ENCODE assay signal across 9 cellular contexts in the genomic region with DNA sequence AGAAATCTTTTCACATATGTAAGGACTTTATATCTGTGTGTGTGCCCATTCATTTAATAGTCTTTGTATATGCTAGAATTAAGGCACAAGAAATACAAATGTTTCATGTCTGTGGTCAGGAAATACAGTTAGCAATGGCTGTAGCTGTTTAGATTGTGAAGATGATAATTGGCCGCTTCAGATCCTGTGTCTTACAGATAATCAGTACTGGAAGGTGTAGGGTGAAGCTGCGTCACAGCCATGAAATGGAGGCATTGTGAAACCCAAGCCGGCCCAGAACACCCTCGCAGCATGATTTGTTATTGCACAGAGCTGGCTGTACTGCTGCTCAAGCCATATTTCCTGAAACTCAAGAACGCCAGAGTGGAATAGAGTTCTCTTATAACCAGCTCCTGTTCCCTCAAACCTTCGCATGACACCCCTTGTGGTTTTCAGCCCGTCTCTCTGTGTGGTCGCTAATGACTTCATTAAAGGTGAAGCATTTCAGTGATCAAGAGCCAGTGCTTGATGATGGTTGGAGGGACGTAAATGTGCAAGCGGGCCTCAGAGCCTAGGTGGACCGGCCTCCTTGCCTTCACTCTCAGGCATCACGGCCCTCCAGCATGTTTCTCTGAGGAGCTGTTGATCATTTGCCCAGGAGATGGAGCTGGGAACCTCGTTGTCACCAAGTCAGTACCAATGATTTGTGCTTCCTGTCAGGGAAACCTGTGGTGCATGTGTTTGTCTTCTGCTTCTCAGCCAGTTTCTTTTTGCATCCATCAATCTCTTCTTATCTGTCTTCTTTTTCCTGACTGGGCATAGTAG.
A peak's percentile ranks its signal among the peaks of the same experiment; 100 is the strongest.
DNase-seq lines count a peak whose midpoint lies in the region; TF ChIP-seq lines count a peak whose summit lies in the region.
"Had no signal": no experiment of that assay in that cellular context is flagged by ENCODE, and none has a peak within 500 bp of the region (broad histone marks: within the 10 kb centered on the region; RNA-seq: fewer than 3 reads in every experiment).

No MANE protein-coding gene starts in this region.

- in situ Hi-C loops in G401 (cut with HindIII; ENCODE audit: low sequenced_read_pairs): no loop called here

- peak overlapping the region; percentile 13 to 75 (median 55) for H3K27ac ChIP-seq in esophagus squamous epithelium
- H3K27ac ChIP-seq: SK-N-MC had no signal

- H3K4me1 ChIP-seq in esophagus squamous epithelium: peaks cover 0 to 39% (median 7%) of the 10 kb centered on the region in 3 donors

- H3K9me3 ChIP-seq in esophagus squamous epithelium (no peaks in the 10 kb centered on the region), MG63 (no peaks in the 10 kb centered on the region)

- H3K27me3 ChIP-seq in esophagus squamous epithelium: no peaks in the 10 kb centered on the region
- no peaks in the 10 kb centered on the region for H3K27me3 ChIP-seq in MG63

- TF ChIP-seq CTCF in esophagus squamous epithelium (IDR thresholded peaks at IDR 0.05): no peak

- peak overlapping the region in 1 of 4 donors; percentile 26 for H3K4me3 ChIP-seq in esophagus squamous epithelium
- no peak overlapping the region for H3K4me3 ChIP-seq in MG63
- H3K4me3 ChIP-seq: SK-N-MC had no signal

- WGBS in esophagus squamous epithelium, 2 donors: 58 to 75% methylated on average over 13 of the region's 13 CpGs

- intact Hi-C loops in esophagus squamous epithelium (cut with DNase I): loop anchor here (10.0 kb wide), 1 partner anchor 138 kb away; the partner anchor contains the start of gene IQGAP2

- DNase-seq in activated CD4-positive, alpha-beta T cell treated with anti-CD3 and anti-CD28 coated beads, Interleukin-2, amount 50 U/mL, for 48 hours: peak; percentile 63 to 73
- no peak for DNase-seq in esophagus squamous epithelium (lab: John Stamatoyannopoulos, UW)
- DNase-seq in stimulated activated CD4-positive, alpha-beta T cell treated with anti-CD3 and anti-CD28 coated beads, TNF-alpha, amount 100 ng/mL, for 1 hour (ENCODE audit: low read depth in 3 of 3, low spot score in 1 of 3): peak; percentile 21 to 38 (median 22)
- DNase-seq in G401 (ENCODE audit: low spot score): no peak
- DNase-seq in HuH-7 (ENCODE audit: low spot score): no peak
- DNase-seq in NCI-H774 (lab: John Stamatoyannopoulos, UW): no peak
- no peak for DNase-seq in MG63

- H3K36me3 ChIP-seq in esophagus squamous epithelium (no peaks in the 10 kb centered on the region), MG63 (no peaks in the 10 kb centered on the region)

- TF ChIP-seq POLR2A in GM19193 (IDR thresholded peaks at IDR 0.05; ENCODE audit: extremely low read depth, insufficient read depth, insufficient read length) (peak; percentile 23), esophagus squamous epithelium (IDR thresholded peaks at IDR 0.05) (peak in 1 of 4 donors; percentile 7)

Comparison
In these comparisons a context has a peak if more than half of its experiments do, and no peak if none do; other contexts are left out.
1. DNase-seq: peak in activated CD4-positive, alpha-beta T cell treated with anti-CD3 and anti-CD28 coated beads, Interleukin-2, amount 50 U/mL, for 48 hours (2 of 2) and stimulated activated CD4-positive, alpha-beta T cell treated with anti-CD3 and anti-CD28 coated beads, TNF-alpha, amount 100 ng/mL, for 1 hour (3 of 3); none in esophagus squamous epithelium (single experiment), G401 (single experiment), HuH-7 (single experiment), NCI-H774 (single experiment) and MG63 (single experiment).